ENCODE assay signal across 1 cellular context in genomic region chr6:35385457-35386202, GRCh38.
TF ChIP-seq lines count a peak whose summit lies in the region.

No MANE protein-coding gene starts in this region.

TF ChIP-seq in HepG2, 621 proteins besides CTCF, POLR2A, EP300 and RAD21 (continued from another document and continues in another):
- TF ChIP-seq ZNF691 (CRISPR knock-in tag; IDR thresholded peaks at IDR 0.05; ENCODE audit: borderline replicate concordance, low read depth) (0 out of 2 replicates have a peak, but pooled peaks have one; percentile 42), NR2C2 (CRISPR knock-in tag; IDR thresholded peaks at IDR 0.05; ENCODE audit: borderline replicate concordance) (0 out of 2 replicates have a peak, but pooled peaks have one; percentile 28), HNF1B (CRISPR knock-in tag; IDR thresholded peaks at IDR 0.05) (0 out of 2 replicates have a peak, but pooled peaks have one; percentile 32), ZMAT3 (CRISPR knock-in tag; conservative IDR thresholded peaks at IDR 0.05) (0 out of 2 replicates have a peak, but pooled peaks have one; percentile 29), ZNF451 (CRISPR knock-in tag; IDR thresholded peaks at IDR 0.05) (no peak), FOXO1 (CRISPR knock-in tag; IDR thresholded peaks at IDR 0.05) (0 out of 2 replicates have a peak, but pooled peaks have one; percentile 8), ZNF609 (CRISPR knock-in tag; IDR thresholded peaks at IDR 0.05; ENCODE audit: borderline replicate concordance) (peak; percentile 59; the same call in 1 of the 2 replicates), FOXM1 (CRISPR knock-in tag; IDR thresholded peaks at IDR 0.05) (no peak), FOXP1 (IDR thresholded peaks at IDR 0.05) (no peak), FOXP1 (CRISPR knock-in tag; IDR thresholded peaks at IDR 0.05) (0 out of 2 replicates have a peak, but pooled peaks have one; percentile 16), PAXIP1 (CRISPR knock-in tag; conservative IDR thresholded peaks at IDR 0.05) (peak; percentile 46; the same call in 1 of the 2 replicates), NFATC3 (CRISPR knock-in tag; IDR thresholded peaks at IDR 0.05) (no peak), TEAD3 (CRISPR knock-in tag; optimal IDR thresholded peaks at IDR 0.05; ENCODE audit: borderline replicate concordance) (peak; percentile 53), ZNF616 (CRISPR knock-in tag; IDR thresholded peaks at IDR 0.05; ENCODE audit: low read depth) (no peak), ZFX (CRISPR knock-in tag; IDR thresholded peaks at IDR 0.05; ENCODE audit: low read depth) (peak; percentile 40; the same call in 1 of the 2 replicates), SALL1 (CRISPR knock-in tag; IDR thresholded peaks at IDR 0.05) (peak; percentile 22; the same call in 1 of the 2 replicates), ARID3A (IDR thresholded peaks at IDR 0.05; ENCODE audit: low read depth, low read length) (no peak), BRD4 (CRISPR knock-in tag; IDR thresholded peaks at IDR 0.05) (no peak), ZNF281 (CRISPR knock-in tag; IDR thresholded peaks at IDR 0.05; ENCODE audit: borderline replicate concordance) (no peak), ELF1 (CRISPR knock-in tag; IDR thresholded peaks at IDR 0.05) (no peak; the same call in 1 of the 2 replicates), PBX2 (CRISPR knock-in tag; IDR thresholded peaks at IDR 0.05) (no peak), HOXA9 (CRISPR knock-in tag; IDR thresholded peaks at IDR 0.05; ENCODE audit: borderline replicate concordance) (no peak), SNAPC5 (CRISPR knock-in tag; IDR thresholded peaks at IDR 0.05; ENCODE audit: borderline replicate concordance) (no peak), GABPB1 (CRISPR knock-in tag; IDR thresholded peaks at IDR 0.05) (no peak), RNF219 (CRISPR knock-in tag; IDR thresholded peaks at IDR 0.05) (no peak), ZNF772 (CRISPR knock-in tag; IDR thresholded peaks at IDR 0.05) (no peak), DMAP1 (CRISPR knock-in tag; IDR thresholded peaks at IDR 0.05) (no peak), UBTF (CRISPR knock-in tag; IDR thresholded peaks at IDR 0.05) (no peak)
